In the genomic region with DNA sequence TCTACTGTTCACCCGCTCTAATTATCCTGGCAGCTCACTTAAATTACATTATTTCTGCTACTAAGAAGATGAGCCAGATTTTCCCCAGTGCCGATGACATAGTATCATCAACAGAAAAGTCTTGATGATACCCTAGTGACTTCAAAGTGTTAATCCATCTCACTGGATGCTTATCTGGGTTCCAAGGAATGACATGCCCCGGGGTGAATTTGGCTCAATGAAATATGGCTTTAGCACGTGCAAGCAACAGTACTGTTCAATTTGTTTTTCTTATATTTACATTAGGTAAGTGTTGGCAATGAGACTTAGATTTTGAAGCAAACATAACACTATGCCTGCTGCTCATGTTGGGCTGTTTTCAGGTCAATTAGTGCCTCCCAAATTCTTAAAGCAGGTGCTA, we compare ENCODE assay signal across 1 cellular context.
TF ChIP-seq lines count a peak whose summit lies in the region.

No MANE protein-coding gene starts in this region.

TF ChIP-seq in SK-N-SH treated with all-trans-retinoic acid at 6 μM for 48 hours, 23 proteins besides CTCF, POLR2A, EP300 and RAD21 (continued from another document):
- TF ChIP-seq, protein P1, sequence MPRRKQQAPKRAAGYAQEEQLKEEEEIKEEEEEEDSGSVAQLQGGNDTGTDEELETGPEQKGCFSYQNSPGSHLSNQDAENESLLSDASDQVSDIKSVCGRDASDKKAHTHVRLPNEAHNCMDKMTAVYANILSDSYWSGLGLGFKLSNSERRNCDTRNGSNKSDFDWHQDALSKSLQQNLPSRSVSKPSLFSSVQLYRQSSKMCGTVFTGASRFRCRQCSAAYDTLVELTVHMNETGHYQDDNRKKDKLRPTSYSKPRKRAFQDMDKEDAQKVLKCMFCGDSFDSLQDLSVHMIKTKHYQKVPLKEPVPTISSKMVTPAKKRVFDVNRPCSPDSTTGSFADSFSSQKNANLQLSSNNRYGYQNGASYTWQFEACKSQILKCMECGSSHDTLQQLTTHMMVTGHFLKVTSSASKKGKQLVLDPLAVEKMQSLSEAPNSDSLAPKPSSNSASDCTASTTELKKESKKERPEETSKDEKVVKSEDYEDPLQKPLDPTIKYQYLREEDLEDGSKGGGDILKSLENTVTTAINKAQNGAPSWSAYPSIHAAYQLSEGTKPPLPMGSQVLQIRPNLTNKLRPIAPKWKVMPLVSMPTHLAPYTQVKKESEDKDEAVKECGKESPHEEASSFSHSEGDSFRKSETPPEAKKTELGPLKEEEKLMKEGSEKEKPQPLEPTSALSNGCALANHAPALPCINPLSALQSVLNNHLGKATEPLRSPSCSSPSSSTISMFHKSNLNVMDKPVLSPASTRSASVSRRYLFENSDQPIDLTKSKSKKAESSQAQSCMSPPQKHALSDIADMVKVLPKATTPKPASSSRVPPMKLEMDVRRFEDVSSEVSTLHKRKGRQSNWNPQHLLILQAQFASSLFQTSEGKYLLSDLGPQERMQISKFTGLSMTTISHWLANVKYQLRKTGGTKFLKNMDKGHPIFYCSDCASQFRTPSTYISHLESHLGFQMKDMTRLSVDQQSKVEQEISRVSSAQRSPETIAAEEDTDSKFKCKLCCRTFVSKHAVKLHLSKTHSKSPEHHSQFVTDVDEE (CRISPR knock-in tag; IDR thresholded peaks at IDR 0.05): no peak
- TF ChIP-seq ZNF70 (CRISPR knock-in tag; IDR thresholded peaks at IDR 0.05) (no peak), SNAI2 (CRISPR knock-in tag; IDR thresholded peaks at IDR 0.05) (no peak)
- TF ChIP-seq, protein P2, sequence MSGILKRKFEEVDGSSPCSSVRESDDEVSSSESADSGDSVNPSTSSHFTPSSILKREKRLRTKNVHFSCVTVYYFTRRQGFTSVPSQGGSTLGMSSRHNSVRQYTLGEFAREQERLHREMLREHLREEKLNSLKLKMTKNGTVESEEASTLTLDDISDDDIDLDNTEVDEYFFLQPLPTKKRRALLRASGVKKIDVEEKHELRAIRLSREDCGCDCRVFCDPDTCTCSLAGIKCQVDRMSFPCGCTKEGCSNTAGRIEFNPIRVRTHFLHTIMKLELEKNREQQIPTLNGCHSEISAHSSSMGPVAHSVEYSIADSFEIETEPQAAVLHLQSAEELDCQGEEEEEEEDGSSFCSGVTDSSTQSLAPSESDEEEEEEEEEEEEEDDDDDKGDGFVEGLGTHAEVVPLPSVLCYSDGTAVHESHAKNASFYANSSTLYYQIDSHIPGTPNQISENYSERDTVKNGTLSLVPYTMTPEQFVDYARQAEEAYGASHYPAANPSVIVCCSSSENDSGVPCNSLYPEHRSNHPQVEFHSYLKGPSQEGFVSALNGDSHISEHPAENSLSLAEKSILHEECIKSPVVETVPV (CRISPR knock-in tag; IDR thresholded peaks at IDR 0.05): no peak
